8 cellular contexts compared by ENCODE assay signal in the genomic region with DNA sequence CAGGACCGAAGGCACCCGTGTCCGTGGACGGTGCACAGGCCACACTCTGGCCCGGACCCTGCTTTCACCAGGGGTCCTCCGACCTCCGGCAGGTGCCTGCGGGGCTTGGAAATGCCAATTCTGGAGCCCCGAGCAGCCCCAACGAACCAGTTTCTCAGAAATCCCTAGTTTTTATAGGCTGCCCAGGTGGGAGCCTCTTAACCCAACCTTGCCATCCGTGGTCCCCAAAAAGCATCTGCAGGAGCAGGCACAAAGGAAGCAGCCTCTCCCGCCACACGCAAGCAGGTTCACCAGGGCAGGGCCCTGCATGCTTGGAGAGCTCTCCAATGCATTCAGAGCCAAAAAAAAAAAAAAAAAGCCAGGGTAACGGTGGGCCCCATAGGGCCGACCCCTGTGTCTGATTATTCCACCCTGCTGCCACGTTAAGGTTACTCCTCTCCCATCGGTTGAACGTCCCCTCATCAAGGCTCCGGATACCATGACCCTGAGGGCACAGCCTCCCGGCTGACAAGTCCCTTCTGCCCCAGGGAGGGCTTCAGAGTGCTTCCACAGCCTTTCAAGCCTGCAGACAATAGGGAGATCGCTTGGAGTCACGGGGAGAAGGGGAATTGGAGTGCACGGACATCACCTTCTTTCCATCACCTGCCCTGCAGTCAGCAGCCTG. TPM values are rescaled to one million over a fixed set of nuclear protein-coding genes. Genes with fewer than 3 reads are reported as not detected.
DNase-seq lines count a peak whose midpoint lies in the region; ATAC-seq and TF ChIP-seq lines count a peak whose summit lies in the region.

No MANE protein-coding gene starts in this region.

- H3K27ac ChIP-seq in RWPE1: peak overlapping the region; percentile 99
- peak overlapping the region; percentile 89 to 94 (median 90) for H3K27ac ChIP-seq in esophagus squamous epithelium

- intact Hi-C loops in esophagus squamous epithelium (cut with DNase I): no loop called here

- H3K9me3 ChIP-seq in esophagus squamous epithelium: no peaks in the 10 kb centered on the region

- peaks cover 63 to 85% (median 72%) of the 10 kb centered on the region in 3 donors for H3K4me1 ChIP-seq in esophagus squamous epithelium

- CTCF ChIA-PET in RWPE1 (lab: Yijun Ruan, JAX): interaction anchor here (0.6 to 2.6 kb wide), 7 partner anchors 26 to 939 kb away, joined by 3 to 10 read pairs (median 3); partner anchors contain the start of gene RNF224

- TF ChIP-seq CTCF in RWPE1 (conservative IDR thresholded peaks at IDR 0.05; ENCODE audit: low read depth) (no peak), esophagus squamous epithelium (IDR thresholded peaks at IDR 0.05) (peak in 1 of 6 experiments; percentile 4), retinal pigment epithelial cell (conservative IDR thresholded peaks at IDR 0.05; ENCODE audit: low read depth, low read length) (no peak)

- WGBS in esophagus squamous epithelium, 2 donors: 14 to 15% methylated on average over 9 to 13 of the region's 23 CpGs

- H3K4me3 ChIP-seq in GM08714 (ENCODE audit: low read length) (peak overlapping the region; percentile 70), esophagus squamous epithelium (peak overlapping the region; percentile 59 to 82 (median 72)), retinal pigment epithelial cell (ENCODE audit: low read length) (peak overlapping the region; percentile 70)

- ATAC-seq in GM18517 (IDR thresholded peaks at IDR 0.05; ENCODE audit: unreplicated experiment): no peak
- no peak for ATAC-seq in GM18502 (IDR thresholded peaks at IDR 0.05; ENCODE audit: poor library complexity, unreplicated experiment)

- no peak for TF ChIP-seq POLR2A in esophagus squamous epithelium (IDR thresholded peaks at IDR 0.05)

- no peak for DNase-seq in RWPE1 (ENCODE audit: low spot score)
- DNase-seq in esophagus squamous epithelium (lab: John Stamatoyannopoulos, UW): no peak
- DNase-seq in retinal pigment epithelial cell (ENCODE audit: low read depth): no peak
- DNase-seq in stimulated activated naive CD4-positive, alpha-beta T cell (lab: John Stamatoyannopoulos, UW): no peak
- no peak for DNase-seq in NK-92 treated with Interleukin-12 subunit alpha and Interleukin-12 subunit beta, amount 100 ng/mL, for 24 hours (lab: John Stamatoyannopoulos, UW)

- POLR2A ChIA-PET in RWPE1 (lab: Yijun Ruan, JAX; ENCODE audit: low non-redundant PET): interaction anchor here (0.6 to 0.9 kb wide), 4 partner anchors 21 to 86 kb away, joined by 3 read pairs; partner anchors contain the start of gene RNF208

- no peaks in the 10 kb centered on the region for H3K36me3 ChIP-seq in esophagus squamous epithelium

- H3K27me3 ChIP-seq in esophagus squamous epithelium: no peaks in the 10 kb centered on the region

RNA-seq across cellular contexts. Expression of gene TPRN, which starts 0.8 kb away (rescaled TPM):
- 10 to 100 TPM; 13.0 to 34.2 (median 15.8) TPM for total RNA-seq in esophagus squamous epithelium

RNA-seq across cellular contexts. Expression of gene TMEM203, which starts 4.1 kb away (rescaled TPM):
- 10 to 100 TPM; 19.4 to 29.6 (median 25.4) TPM for total RNA-seq in esophagus squamous epithelium

RNA-seq across cellular contexts. Expression of gene NDOR1, which starts 4.2 kb away (rescaled TPM):
- 10 to 100 TPM in 1 of 4 donors, 1 to 10 TPM in 3; 5.3 to 11.2 (median 7.7) TPM for total RNA-seq in esophagus squamous epithelium

RNA-seq across cellular contexts. Expression of gene SSNA1, which starts 12.9 kb away (rescaled TPM):
- 100 to 1,000 TPM in 2 of 4 donors, 10 to 100 TPM in 2; 67.1 to 124 (median 96.7) TPM for total RNA-seq in esophagus squamous epithelium

RNA-seq across cellular contexts. Expression of gene ANAPC2, which starts 13.0 kb away (rescaled TPM):
- 10 to 100 TPM; 14.0 to 34.1 (median 25.1) TPM for total RNA-seq in esophagus squamous epithelium
